In the genomic region with DNA sequence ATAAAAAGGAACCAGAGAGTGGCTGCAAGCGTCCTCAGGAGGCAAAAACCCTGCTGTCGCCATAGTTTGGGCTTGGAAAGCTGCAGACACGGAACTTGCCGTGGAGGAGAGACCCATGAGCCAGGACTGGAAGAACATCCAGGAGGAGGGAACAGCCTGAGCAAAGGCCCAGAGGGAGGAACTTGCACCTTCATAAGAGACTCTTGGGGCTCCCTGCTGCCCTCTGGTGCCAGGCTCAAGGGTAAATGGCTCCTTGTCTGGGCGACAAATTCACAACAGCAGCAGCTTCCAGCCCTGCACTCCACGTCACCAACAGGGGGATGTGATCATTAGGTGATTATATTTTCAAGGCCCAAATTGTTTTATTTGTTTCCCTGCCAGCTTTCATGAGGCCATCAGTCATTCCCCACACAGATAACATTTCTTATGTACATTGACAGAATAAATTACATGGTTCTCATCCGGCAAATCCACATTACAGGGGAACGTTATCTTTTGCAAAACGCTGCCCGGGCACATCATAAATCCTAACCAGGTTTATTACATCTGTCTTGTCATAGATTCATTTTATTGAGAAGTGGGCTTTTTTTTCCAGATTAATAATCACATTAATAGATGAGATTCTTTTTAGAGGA, we compare ENCODE assay signal across 8 cellular contexts.
DNase-seq lines count a peak whose midpoint lies in the region; ATAC-seq and TF ChIP-seq lines count a peak whose summit lies in the region.

No MANE protein-coding gene starts in this region.

- TF ChIP-seq CTCF in H9 (conservative IDR thresholded peaks at IDR 0.05) (peak; percentile 78), colonic mucosa (IDR thresholded peaks at IDR 0.05) (no peak), progenitor cell of endocrine pancreas (IDR thresholded peaks at IDR 0.05; ENCODE audit: unreplicated experiment) (peak; percentile 53)

- no peak overlapping the region for H3K4me2 ChIP-seq in H9 (ENCODE audit: insufficient read depth, insufficient read length, low read length)

- H3K79me1 ChIP-seq in H9 (ENCODE audit: insufficient read depth, low read depth, low read length, poor library complexity, severe bottlenecking), result no peaks in the 10 kb centered on the region

- H3K27ac Mint-ChIP-seq in H9, result no peak overlapping the region
- H3K27ac Mint-ChIP-seq in progenitor cell of endocrine pancreas, result no peak overlapping the region
- H3K27ac Mint-ChIP-seq in immature natural killer cell, result no peak overlapping the region
- no peak overlapping the region for H3K27ac Mint-ChIP-seq in stimulated activated effector memory CD8-positive, alpha-beta T cell treated with anti-CD3 and anti-CD28 coated beads, Interleukin-12 subunit alpha, Interleukin-12 subunit beta, amount 100 ng/mL, for 72 hours

- H4K91ac ChIP-seq in H9 (ENCODE audit: insufficient read length, low read depth, low read length), result no peak overlapping the region

- no peak overlapping the region for H3K4me3 Mint-ChIP-seq in H9
- H3K4me3 Mint-ChIP-seq in progenitor cell of endocrine pancreas (ENCODE audit: low read depth), result no peak overlapping the region
- H3K4me3 Mint-ChIP-seq in immature natural killer cell, result no peak overlapping the region
- H3K4me3 Mint-ChIP-seq in stimulated activated effector memory CD8-positive, alpha-beta T cell treated with anti-CD3 and anti-CD28 coated beads, Interleukin-12 subunit alpha, Interleukin-12 subunit beta, amount 100 ng/mL, for 72 hours, result no peak overlapping the region

- H3K9me3 ChIP-seq in H9 (ENCODE audit: control insufficient read depth, low read depth, low read length) (no peaks in the 10 kb centered on the region), colonic mucosa (no peaks in the 10 kb centered on the region)

- H3K27me3 Mint-ChIP-seq in H9 (ENCODE audit: low read depth) (no peaks in the 10 kb centered on the region; the same call in none of the 2 replicates), progenitor cell of endocrine pancreas (peaks cover 14% of the 10 kb centered on the region), immature natural killer cell (ENCODE audit: low read depth in 3 of 3) (peaks cover 4 to 12% (median 4%) of the 10 kb centered on the region in 3 donors)

- H3K14ac ChIP-seq in H9 (ENCODE audit: insufficient read depth, low read length), result no peak overlapping the region

- no peak overlapping the region for H2AK5ac ChIP-seq in H9 (ENCODE audit: insufficient read length, low read length)

- no peak overlapping the region for H3K4ac ChIP-seq in H9 (ENCODE audit: low read depth, low read length)

- H2AFZ ChIP-seq in H9 (ENCODE audit: low read length), result no peak overlapping the region

- ATAC-seq in stimulated activated effector memory CD8-positive, alpha-beta T cell treated with anti-CD3 and anti-CD28 coated beads, Interleukin-12 subunit alpha, Interleukin-12 subunit beta, amount 100 ng/mL, for 72 hours, result no peak

- no peak overlapping the region for H2BK5ac ChIP-seq in H9 (ENCODE audit: insufficient read length, low read length)

- H3K9me3 Mint-ChIP-seq in H9, result no peaks in the 10 kb centered on the region; a peak in 2 of 5 replicates
- no peaks in the 10 kb centered on the region for H3K9me3 Mint-ChIP-seq in progenitor cell of endocrine pancreas (ENCODE audit: low read depth)
- peaks cover 0 to 3% (median 0%) of the 10 kb centered on the region in 6 donors for H3K9me3 Mint-ChIP-seq in immature natural killer cell
- peaks cover under 1% of the 10 kb centered on the region for H3K9me3 Mint-ChIP-seq in stimulated activated effector memory CD8-positive, alpha-beta T cell treated with anti-CD3 and anti-CD28 coated beads, Interleukin-12 subunit alpha, Interleukin-12 subunit beta, amount 100 ng/mL, for 72 hours

- no peaks in the 10 kb centered on the region for H3K36me3 ChIP-seq in colonic mucosa

- H3K18ac ChIP-seq in H9 (ENCODE audit: insufficient read length, low read depth, low read length), result no peak overlapping the region

- H3T11ph ChIP-seq in H9 (ENCODE audit: low read length), result no peak overlapping the region

- H4K20me1 ChIP-seq in H9 (ENCODE audit: control insufficient read depth, insufficient read depth, insufficient read length), result peaks cover 2% of the 10 kb centered on the region

- no peak overlapping the region for H3K23ac ChIP-seq in H9 (ENCODE audit: insufficient read length, low read depth, low read length)

- H3K79me2 ChIP-seq in H9 (ENCODE audit: insufficient read depth, low read length), result no peaks in the 10 kb centered on the region

- H3K27me3 ChIP-seq in H9 (ENCODE audit: insufficient read depth, low read length) (no peaks in the 10 kb centered on the region), colonic mucosa (no peaks in the 10 kb centered on the region)

- no peak overlapping the region for H2BK15ac ChIP-seq in H9 (ENCODE audit: low read depth, low read length)

- no peaks in the 10 kb centered on the region for H3K23me2 ChIP-seq in H9 (ENCODE audit: insufficient read length, low read depth, low read length, poor library complexity, severe bottlenecking)

- no peak overlapping the region for H3K56ac ChIP-seq in H9 (ENCODE audit: insufficient read length, low read depth, low read length)

- H2BK12ac ChIP-seq in H9 (ENCODE audit: insufficient read length, low read depth, low read length), result no peak overlapping the region

- H3K4me1 ChIP-seq in H9 (ENCODE audit: insufficient read depth, low read length) (no peaks in the 10 kb centered on the region), colonic mucosa (no peaks in the 10 kb centered on the region)

- no peak overlapping the region for H2BK120ac ChIP-seq in H9 (ENCODE audit: low read depth, low read length, poor library complexity, severe bottlenecking)

- H3K36me3 Mint-ChIP-seq in H9 (ENCODE audit: insufficient read depth in 1 of 3, low read depth in 3 of 3) (0 out of 7 replicates have a peak, but pooled peaks cover 0 to under 1% (median 0%) of the 10 kb centered on the region in 3 experiments), progenitor cell of endocrine pancreas (ENCODE audit: insufficient read depth) (no peaks in the 10 kb centered on the region), immature natural killer cell (no peaks in the 10 kb centered on the region)
- H3K36me3 Mint-ChIP-seq in stimulated activated effector memory CD8-positive, alpha-beta T cell treated with anti-CD3 and anti-CD28 coated beads, Interleukin-12 subunit alpha, Interleukin-12 subunit beta, amount 100 ng/mL, for 72 hours, result no peaks in the 10 kb centered on the region

- H3K27ac ChIP-seq in H9 (ENCODE audit: insufficient read length, low read depth, low read length) (no peak overlapping the region), colonic mucosa (no peak overlapping the region)

- intact Hi-C loops in colonic mucosa (cut with DNase I), result loop anchor here (10.0 kb wide), 1 partner anchor 473 kb away; no protein-coding TSS in a partner anchor

- H2BK20ac ChIP-seq in H9 (ENCODE audit: low read depth, low read length, poor library complexity, severe bottlenecking), result no peak overlapping the region

- H3K9ac ChIP-seq in H9 (ENCODE audit: extremely low read depth, insufficient read length, low read length) (no peak overlapping the region), colonic mucosa (ENCODE audit: low read depth in 2 of 2, low read length in 2 of 2) (no peak overlapping the region)

- DNase-seq in COLO668 (lab: John Stamatoyannopoulos, UW; ENCODE audit: unreplicated experiment), result peak; percentile 73
- DNase-seq in H9, result peak; percentile 84
- peak; percentile 49 to 72 for DNase-seq in NCI-H524 (lab: John Stamatoyannopoulos, UW)
- peak; percentile 27 for DNase-seq in colonic mucosa
- no peak for DNase-seq in progenitor cell of endocrine pancreas (ENCODE audit: low spot score, unreplicated experiment)
- DNase-seq in T-helper 9 cell, result no peak
- no peak for DNase-seq in immature natural killer cell
- no peak for DNase-seq in stimulated activated effector memory CD8-positive, alpha-beta T cell treated with anti-CD3 and anti-CD28 coated beads, Interleukin-12 subunit alpha, Interleukin-12 subunit beta, amount 100 ng/mL, for 72 hours (ENCODE audit: low spot score in 2 of 2)

- WGBS in H9 (ENCODE audit: extremely low coverage, insufficient read length, low lambda C conversion rate), result no CpG with 5 or more reads among the region's 10 CpGs

- no peak overlapping the region for H4K8ac ChIP-seq in H9 (replicated peaks; ENCODE audit: insufficient read length, low read depth, low read length)

- H3K4me1 Mint-ChIP-seq in H9, result peaks cover 20 to 25% of the 10 kb centered on the region in 2 experiments
- H3K4me1 Mint-ChIP-seq in progenitor cell of endocrine pancreas (ENCODE audit: low read depth), result no peaks in the 10 kb centered on the region
- no peaks in the 10 kb centered on the region for H3K4me1 Mint-ChIP-seq in immature natural killer cell
- H3K4me1 Mint-ChIP-seq in stimulated activated effector memory CD8-positive, alpha-beta T cell treated with anti-CD3 and anti-CD28 coated beads, Interleukin-12 subunit alpha, Interleukin-12 subunit beta, amount 100 ng/mL, for 72 hours, result no peaks in the 10 kb centered on the region

- H3K4me3 ChIP-seq in colonic mucosa, result no peak overlapping the region

- H4K5ac ChIP-seq in H9 (ENCODE audit: insufficient read length, low read depth, low read length), result no peak overlapping the region

Comparison
In these comparisons a context has a peak if more than half of its experiments do, and no peak if none do; other contexts are left out.
1. DNase-seq: peak in COLO668 (single experiment), H9 (single experiment), NCI-H524 (2 of 2) and colonic mucosa (single experiment); none in progenitor cell of endocrine pancreas (single experiment), T-helper 9 cell (single experiment), immature natural killer cell (0 of 3) and stimulated activated effector memory CD8-positive, alpha-beta T cell treated with anti-CD3 and anti-CD28 coated beads, Interleukin-12 subunit alpha, Interleukin-12 subunit beta, amount 100 ng/mL, for 72 hours (0 of 2).